ENCODE assay signal across 13 cellular contexts in genomic region chr12:64077922-64078321, GRCh38.
A peak's percentile ranks its signal among the peaks of the same experiment; 100 is the strongest.
DNase-seq lines count a peak whose midpoint lies in the region; ATAC-seq, FAIRE-seq and TF ChIP-seq lines count a peak whose summit lies in the region.
"Had no signal": no experiment of that assay in that cellular context is flagged by ENCODE, and none has a peak within 500 bp of the region (broad histone marks: within the 10 kb centered on the region; RNA-seq: fewer than 3 reads in every experiment).

No MANE protein-coding gene starts in this region.

- no peak overlapping the region for H2AFZ ChIP-seq in GM23338

- H3K27ac ChIP-seq in GM23338 (ENCODE audit: low read depth) (no peak overlapping the region), foreskin keratinocyte (no peak overlapping the region)

- H3K9me3 Mint-ChIP-seq in GM23338, result peaks cover 21% of the 10 kb centered on the region
- peaks cover 2% of the 10 kb centered on the region for H3K9me3 Mint-ChIP-seq in activated CD8-positive, alpha-beta T cell treated with anti-CD3 and anti-CD28 coated beads for 36 hours
- H3K9me3 Mint-ChIP-seq: activated T-helper 17 cell treated with anti-CD3 and anti-CD28 coated beads, Interleukin-2, amount 50 U/mL, for 72 hours; immature natural killer cell had no signal

- peaks cover 26% of the 10 kb centered on the region for H3K4me1 Mint-ChIP-seq in GM23338
- H3K4me1 Mint-ChIP-seq in activated CD8-positive, alpha-beta T cell treated with anti-CD3 and anti-CD28 coated beads for 36 hours (ENCODE audit: low read depth), result no peaks in the 10 kb centered on the region
- H3K4me1 Mint-ChIP-seq: activated T-helper 17 cell treated with anti-CD3 and anti-CD28 coated beads, Interleukin-2, amount 50 U/mL, for 72 hours; immature natural killer cell had no signal

- H3K4me3 Mint-ChIP-seq in GM23338, result no peak overlapping the region
- H3K4me3 Mint-ChIP-seq in activated CD8-positive, alpha-beta T cell treated with anti-CD3 and anti-CD28 coated beads for 36 hours, result no peak overlapping the region
- H3K4me3 Mint-ChIP-seq: activated T-helper 17 cell treated with anti-CD3 and anti-CD28 coated beads, Interleukin-2, amount 50 U/mL, for 72 hours; immature natural killer cell had no signal

- H3K9me2 ChIP-seq in GM23338 (ENCODE audit: insufficient read depth), result no peaks in the 10 kb centered on the region

- H3K27ac Mint-ChIP-seq in GM23338, result peak overlapping the region; percentile 15
- H3K27ac Mint-ChIP-seq in activated CD8-positive, alpha-beta T cell treated with anti-CD3 and anti-CD28 coated beads for 36 hours, result no peak overlapping the region
- H3K27ac Mint-ChIP-seq: activated T-helper 17 cell treated with anti-CD3 and anti-CD28 coated beads, Interleukin-2, amount 50 U/mL, for 72 hours; immature natural killer cell had no signal

- no peaks in the 10 kb centered on the region for H3K27me3 ChIP-seq in GM23338 (ENCODE audit: insufficient read depth)
- no peaks in the 10 kb centered on the region for H3K27me3 ChIP-seq in foreskin keratinocyte

- H3K36me3 Mint-ChIP-seq in GM23338 (ENCODE audit: low read depth), result peaks cover 38% of the 10 kb centered on the region
- H3K36me3 Mint-ChIP-seq in activated CD8-positive, alpha-beta T cell treated with anti-CD3 and anti-CD28 coated beads for 36 hours (ENCODE audit: low read depth), result no peaks in the 10 kb centered on the region
- H3K36me3 Mint-ChIP-seq: immature natural killer cell had no signal

- POLR2A ChIA-PET in activated CD8-positive, alpha-beta T cell treated with anti-CD3 and anti-CD28 coated beads for 36 hours (lab: Charles Lee), result no interaction called here

- no peak overlapping the region for H3K4me2 ChIP-seq in GM23338

- peak; percentile 6 for FAIRE-seq in A204.1 (lab: Jason Lieb, UNC)
- FAIRE-seq: urothelium cell line had no signal

- intact Hi-C loops in activated CD8-positive, alpha-beta T cell treated with anti-CD3 and anti-CD28 coated beads for 36 hours (cut with micrococcal nuclease), result no loop called here

- no peaks in the 10 kb centered on the region for H3K79me2 ChIP-seq in GM23338 (replicated peaks; ENCODE audit: insufficient read depth)

- CTCF ChIA-PET in activated CD8-positive, alpha-beta T cell treated with anti-CD3 and anti-CD28 coated beads for 36 hours (lab: Charles Lee), result no interaction called here

- no peaks in the 10 kb centered on the region for H3F3A ChIP-seq in GM23338 (replicated peaks; ENCODE audit: low read depth)

- H3K36me3 ChIP-seq in GM23338 (ENCODE audit: insufficient read depth), result peaks cover 13% of the 10 kb centered on the region; the same call in 1 of the 2 replicates

- DNase-seq in GM23338 (ENCODE audit: low spot score) (peak; percentile 42), foreskin keratinocyte (no peak), AML-193 (lab: John Stamatoyannopoulos, UW) (no peak), SHP77 treated with DMSO at 0.1 percent for 48 hours (lab: John Stamatoyannopoulos, UW) (no peak)
- no peak for DNase-seq in activated CD8-positive, alpha-beta T cell treated with anti-CD3 and anti-CD28 coated beads for 36 hours
- DNase-seq: effector CD4-positive, alpha-beta T cell; immature natural killer cell; NCI-H1048 had no signal

- no peak overlapping the region for H3K4me3 ChIP-seq in GM23338

- no peaks in the 10 kb centered on the region for H4K20me1 ChIP-seq in GM23338 (replicated peaks; ENCODE audit: insufficient read depth)

- TF ChIP-seq CTCF in GM23338 (conservative IDR thresholded peaks at IDR 0.05; ENCODE audit: low read depth in 2 of 2) (peak in 1 of 2 experiments; percentile 55; a peak in 3 of 4 replicates), foreskin keratinocyte (conservative IDR thresholded peaks at IDR 0.05) (peak; percentile 58)
- no peak for TF ChIP-seq CTCF in activated CD8-positive, alpha-beta T cell treated with anti-CD3 and anti-CD28 coated beads for 36 hours (IDR thresholded peaks at IDR 0.05)

- peaks cover 11% of the 10 kb centered on the region; the same call in 1 of the 2 replicates for H3K4me1 ChIP-seq in GM23338 (ENCODE audit: insufficient read depth)
- H3K4me1 ChIP-seq in foreskin keratinocyte, result peaks cover 24% of the 10 kb centered on the region

- ATAC-seq in GM23338, result peak; percentile 30; the same call in 2 of the 3 replicates
- peak; percentile 60; the same call in 2 of the 3 replicates for ATAC-seq in SK-N-SH treated with all-trans-retinoic acid at 6 μM for 48 hours
- ATAC-seq in foreskin keratinocyte, result peak; percentile 61
- no peak for ATAC-seq in activated CD8-positive, alpha-beta T cell treated with anti-CD3 and anti-CD28 coated beads for 36 hours
- no peak for ATAC-seq in GM18502 (IDR thresholded peaks at IDR 0.05; ENCODE audit: poor library complexity, unreplicated experiment)
- ATAC-seq: activated T-helper 17 cell treated with anti-CD3 and anti-CD28 coated beads, Interleukin-2, amount 50 U/mL, for 72 hours had no signal

- no peaks in the 10 kb centered on the region for H3K27me3 Mint-ChIP-seq in GM23338 (ENCODE audit: insufficient read depth, low read depth, poor library complexity)
- peaks cover 1% of the 10 kb centered on the region for H3K27me3 Mint-ChIP-seq in activated CD8-positive, alpha-beta T cell treated with anti-CD3 and anti-CD28 coated beads for 36 hours

TF ChIP-seq in GM23338, 12 proteins besides CTCF, POLR2A, EP300 and RAD21 (continues in another document):
- TF ChIP-seq POLR2AphosphoS5 (IDR thresholded peaks at IDR 0.05; ENCODE audit: low read depth), result no peak
- no peak for TF ChIP-seq JUNB (IDR thresholded peaks at IDR 0.05; ENCODE audit: unreplicated experiment)

TF ChIP-seq in SK-N-SH treated with all-trans-retinoic acid at 6 μM for 48 hours, 23 proteins besides CTCF, POLR2A, EP300 and RAD21:
- no peak for TF ChIP-seq ZFP30 (CRISPR knock-in tag; IDR thresholded peaks at IDR 0.05)
- TF ChIP-seq CSRNP3 (CRISPR knock-in tag; IDR thresholded peaks at IDR 0.05), result no peak
- TF ChIP-seq ARNTL (CRISPR knock-in tag; IDR thresholded peaks at IDR 0.05; ENCODE audit: borderline replicate concordance, low read depth), result no peak
- TF ChIP-seq OSR1 (CRISPR knock-in tag; IDR thresholded peaks at IDR 0.05), result no peak
- no peak for TF ChIP-seq BACH2 (CRISPR knock-in tag; IDR thresholded peaks at IDR 0.05; ENCODE audit: borderline replicate concordance)
- TF ChIP-seq ZNF8 (CRISPR knock-in tag; IDR thresholded peaks at IDR 0.05), result no peak
- TF ChIP-seq TSHZ2 (CRISPR knock-in tag; IDR thresholded peaks at IDR 0.05), result no peak

Comparison
In these comparisons a context has a peak if more than half of its experiments do, and no peak if none do; other contexts are left out.
1. ATAC-seq: peak in GM23338 (single experiment), SK-N-SH treated with all-trans-retinoic acid at 6 μM for 48 hours (single experiment) and foreskin keratinocyte (single experiment); none in activated CD8-positive, alpha-beta T cell treated with anti-CD3 and anti-CD28 coated beads for 36 hours (single experiment) and GM18502 (single experiment).